Comparison of ENCODE assay signal across 8 cellular contexts in genomic region chr22:42581194-42581761, GRCh38. TPM values are rescaled to one million over a fixed set of nuclear protein-coding genes. Genes with fewer than 3 reads are reported as not detected.
DNase-seq lines count a peak whose midpoint lies in the region; ATAC-seq and TF ChIP-seq lines count a peak whose summit lies in the region.
"Not testable (repeated sequence)": the region's sequence is repeated elsewhere in the genome, so short reads cannot be mapped to it uniquely, and the experiment has no call there.

No MANE protein-coding gene starts in this region.

- peak overlapping the region; percentile 97 for H3K4me2 ChIP-seq in smooth muscle cell

- H2AFZ ChIP-seq in smooth muscle cell (ENCODE audit: low read depth) = not testable (repeated sequence)

- not testable (repeated sequence) for H3K9me3 ChIP-seq in AG04450 (ENCODE audit: control insufficient read depth, insufficient read depth, low read length); T-helper 17 cell (ENCODE audit: control insufficient read depth, low read length, poor library complexity, severe bottlenecking); mucosa of descending colon; smooth muscle cell (replicated peaks; ENCODE audit: low read depth)

- H3K27me3 ChIP-seq in AG04450 (ENCODE audit: control insufficient read depth, insufficient read depth, low read length); smooth muscle cell (ENCODE audit: low read depth): not testable (repeated sequence)

- ATAC-seq in GM19372 (IDR thresholded peaks at IDR 0.05; ENCODE audit: low read depth, unreplicated experiment) (peak; percentile 8), T-helper 17 cell (peak; percentile 49), mucosa of descending colon (peak; percentile 70)

- TF ChIP-seq CTCF in AG04450 (IDR thresholded peaks at IDR 0.05; ENCODE audit: low read depth, low read length); brain (conservative IDR thresholded peaks at IDR 0.05); glutamatergic neuron (IDR thresholded peaks at IDR 0.05; ENCODE audit: partially characterized antibody, unreplicated experiment); mucosa of descending colon (IDR thresholded peaks at IDR 0.05); smooth muscle cell (IDR thresholded peaks at IDR 0.05; ENCODE audit: borderline replicate concordance, insufficient read depth, poor library complexity, severe bottlenecking): not testable (repeated sequence)

- not testable (repeated sequence) for H3K4me1 ChIP-seq in mucosa of descending colon (ENCODE audit: low read depth); smooth muscle cell (ENCODE audit: low read depth)

- H3K79me2 ChIP-seq in smooth muscle cell (ENCODE audit: low read depth) = not testable (repeated sequence)

- 2% methylated on average over 10 of the region's 22 CpGs for WGBS in smooth muscle cell (ENCODE audit: low lambda C conversion rate)

- not testable (repeated sequence) for DNase-seq in AG04450 (ENCODE audit: low read depth, low spot score); T-helper 17 cell; glutamatergic neuron; mucosa of descending colon; smooth muscle cell (lab: John Stamatoyannopoulos, UW; ENCODE audit: unreplicated experiment)
- DNase-seq in HT-29 (ENCODE audit: low spot score) = peak; percentile 26

- H3K4me1 Mint-ChIP-seq in T-helper 17 cell; glutamatergic neuron (ENCODE audit: low read depth, unreplicated experiment): not testable (repeated sequence)
- H3K4me1 Mint-ChIP-seq in brain = peaks cover 12% of the 10 kb centered on the region

- H3F3A ChIP-seq in smooth muscle cell (ENCODE audit: low read depth) = peaks cover 11% of the 10 kb centered on the region

- peak overlapping the region; percentile 84 for H3K9ac ChIP-seq in smooth muscle cell (ENCODE audit: low read depth)

- not testable (repeated sequence) for H3K27ac ChIP-seq in AG04450 (ENCODE audit: low read depth, low read length); smooth muscle cell (ENCODE audit: low read depth)

- H3K36me3 Mint-ChIP-seq in T-helper 17 cell (ENCODE audit: low read depth); glutamatergic neuron (ENCODE audit: unreplicated experiment): not testable (repeated sequence)
- peaks cover 30% of the 10 kb centered on the region for H3K36me3 Mint-ChIP-seq in brain

- H3K27ac Mint-ChIP-seq in T-helper 17 cell (peak overlapping the region; percentile 82), brain (peak overlapping the region; percentile 83 to 93 (median 92)), glutamatergic neuron (ENCODE audit: unreplicated experiment) (peak overlapping the region; percentile 62)

- not testable (repeated sequence) for H3K9me3 Mint-ChIP-seq in brain; glutamatergic neuron (ENCODE audit: unreplicated experiment)

- H3K4me3 Mint-ChIP-seq in T-helper 17 cell (peak overlapping the region; percentile 96), brain (peak overlapping the region; percentile 95 to 98 (median 95)), glutamatergic neuron (ENCODE audit: unreplicated experiment) (peak overlapping the region; percentile 96)

- H4K20me1 ChIP-seq in smooth muscle cell (ENCODE audit: low read depth) = not testable (repeated sequence)

- intact Hi-C loops in mucosa of descending colon (cut with DNase I, micrococcal nuclease) = not testable (repeated sequence)

- CTCF ChIA-PET in AG04450 (lab: Charles Lee) = not testable (repeated sequence)

- not testable (repeated sequence) for H3K27me3 Mint-ChIP-seq in T-helper 17 cell; glutamatergic neuron (ENCODE audit: unreplicated experiment)
- peaks cover 13% of the 10 kb centered on the region for H3K27me3 Mint-ChIP-seq in brain

- H3K4me3 ChIP-seq in AG04450 (ENCODE audit: low read depth, low read length) (peak overlapping the region; percentile 72), mucosa of descending colon (peak overlapping the region; percentile 63), smooth muscle cell (peak overlapping the region; percentile 83)

- POLR2A ChIA-PET in AG04450 (lab: Yijun Ruan, JAX) = interaction anchor here (1.5 kb wide), 1 partner anchor 33 kb away, joined by 18 read pairs; the partner anchor contains the start of gene POLDIP3

- not testable (repeated sequence) for H3K36me3 ChIP-seq in mucosa of descending colon (ENCODE audit: low read depth); smooth muscle cell (ENCODE audit: low read depth)

RNA-seq across cellular contexts. Expression of gene SERHL2, which starts 27.5 kb away (rescaled TPM):
- polyA plus RNA-seq in AG04450 (2011; rRNA removed) (6.6 and 9.0 TPM in 2 replicates), brain (ENCODE audit: insufficient read depth, low read depth, low replicate concordance) (2.0 TPM), smooth muscle cell (4.6 and 7.7 TPM in 2 replicates)
- polyA minus RNA-seq in AG04450 (2011; rRNA and poly(A)+ RNA removed) = 1.7 and 2.8 TPM in 2 replicates
- total RNA-seq in HT-29 (2014; rRNA removed; shearing (Covaris generic)) = not detected in 2 replicates
- total RNA-seq in T-helper 17 cell (under 1 TPM; 0.34 to 0.40 TPM), glutamatergic neuron (ENCODE audit: unreplicated experiment) (4.4 TPM), mucosa of descending colon (1 to 10 TPM in 1 of 3 donors, under 1 TPM in 2; 0.52 to 2.5 (median 0.89) TPM), smooth muscle cell (1.3 and 5.3 TPM in 2 replicates)

RNA-seq across cellular contexts. Expression of gene POLDIP3, which starts 33.4 kb away (rescaled TPM):
- 50.6 and 55.7 TPM in 2 replicates for polyA plus RNA-seq in AG04450 (2011; rRNA removed)
- 40.2 and 47.8 TPM in 2 replicates for polyA minus RNA-seq in AG04450 (2011; rRNA and poly(A)+ RNA removed)
- 30.2 and 33.7 TPM in 2 replicates for total RNA-seq in HT-29 (2014; rRNA removed; shearing (Covaris generic))
- total RNA-seq in T-helper 17 cell = 10 to 100 TPM; 70.3 to 71.2 TPM
- polyA plus RNA-seq in brain (ENCODE audit: insufficient read depth, low read depth, low replicate concordance) = 114 TPM
- 52.8 TPM for total RNA-seq in glutamatergic neuron (ENCODE audit: unreplicated experiment)
- total RNA-seq in mucosa of descending colon = 10 to 100 TPM; 58.6 to 65.8 (median 65.0) TPM
- 27.8 and 31.1 TPM in 2 replicates for total RNA-seq in smooth muscle cell
- 45.5 and 49.4 TPM in 2 replicates for polyA plus RNA-seq in smooth muscle cell

RNA-seq across cellular contexts. Expression of gene ATP5MGL, which starts 59.1 kb away (rescaled TPM):
- polyA plus RNA-seq in AG04450 (2011; rRNA removed) (0.15 TPM in 1 of 2 replicates, not detected in the other), brain (ENCODE audit: insufficient read depth, low read depth, low replicate concordance) (not detected), smooth muscle cell (0.41 TPM in 1 of 2 replicates, not detected in the other)
- 0.91 and 1.1 TPM in 2 replicates for polyA minus RNA-seq in AG04450 (2011; rRNA and poly(A)+ RNA removed)
- total RNA-seq in HT-29 (2014; rRNA removed; shearing (Covaris generic)) = not detected in 2 replicates
- total RNA-seq in T-helper 17 cell (1 to 10 TPM; 3.9 to 4.5 TPM), glutamatergic neuron (ENCODE audit: unreplicated experiment) (1.1 TPM), mucosa of descending colon (1 to 10 TPM in 2 of 3 donors, under 1 TPM in 1; 0.92 to 1.7 (median 1.2) TPM), smooth muscle cell (1.3 and 2.8 TPM in 2 replicates)

Comparison
In these comparisons a context has a peak if more than half of its experiments do, and no peak if none do; other contexts are left out.
1. ATAC-seq: peak in every context shown above with its lines; median percentile 70 in mucosa of descending colon; 49 in T-helper 17 cell; 8 in GM19372.